ENCODE assay signal across 22 cellular contexts in the genomic region with DNA sequence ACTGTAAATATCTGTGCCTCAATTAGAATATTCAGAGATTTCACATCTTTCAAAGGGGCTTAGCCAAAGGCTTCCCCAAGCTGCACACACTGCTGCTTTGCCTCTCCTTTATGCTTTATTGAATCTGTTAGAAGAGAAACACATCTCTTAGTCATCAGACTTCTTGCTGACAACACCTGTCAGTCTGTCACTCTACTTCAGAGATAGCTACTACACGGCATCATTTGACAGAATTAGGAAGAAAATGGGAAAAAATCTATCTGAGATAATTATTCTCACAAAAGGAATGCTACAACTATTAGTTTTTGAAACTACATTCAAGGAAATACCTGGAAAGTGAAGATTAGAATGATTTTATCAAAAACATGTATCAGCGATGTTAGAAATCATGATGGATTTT.
"Had no signal": no experiment of that assay in that cellular context is flagged by ENCODE, and none has a peak within 500 bp of the region (broad histone marks: within the 10 kb centered on the region; RNA-seq: fewer than 3 reads in every experiment).

No MANE protein-coding gene starts in this region.

- H3K4me1 ChIP-seq: esophagus muscularis mucosa, gastrocnemius medialis, neural progenitor cell, parathyroid adenoma, psoas muscle, right lobe of liver, spleen, tibial artery, upper lobe of left lung, uterus had no signal

- H3K36me3 ChIP-seq: esophagus muscularis mucosa, gastrocnemius medialis, neural progenitor cell, right lobe of liver, spleen, tibial artery, upper lobe of left lung, uterus had no signal

- H3K27me3 ChIP-seq: esophagus muscularis mucosa, gastrocnemius medialis, neural progenitor cell, right lobe of liver, spleen, tibial artery, upper lobe of left lung, uterus had no signal

- DNase-seq: effector memory CD4-positive, alpha-beta T cell; gastrocnemius medialis; islet precursor cell; mammary epithelial cell; naive thymus-derived CD8-positive, alpha-beta T cell; occipital lobe; psoas muscle; right lobe of liver; spleen; stimulated activated CD4-positive, alpha-beta T cell treated with anti-CD3 and anti-CD28 coated beads, Interleukin-15, amount 100 ng/mL, for 24 hours; stimulated activated CD4-positive, alpha-beta T cell treated with anti-CD3 and anti-CD28 coated beads, Interleukin-1b, Interleukin-23, amount 100 ng/mL, for 48 hours; stimulated activated CD4-positive, alpha-beta T cell treated with anti-CD3 and anti-CD28 coated beads, Interleukin-4, amount 100 ng/mL, for 24 hours; tibial artery; upper lobe of left lung; uterus had no signal

- H3K9me3 ChIP-seq: esophagus muscularis mucosa, gastrocnemius medialis, right lobe of liver, tibial artery, upper lobe of left lung, uterus had no signal

- H3K27ac ChIP-seq: epithelial cell of prostate, esophagus muscularis mucosa, gastrocnemius medialis, neural progenitor cell, parathyroid adenoma, psoas muscle, right lobe of liver, spleen, tibial artery, upper lobe of left lung, uterus had no signal

- H3K4me1 Mint-ChIP-seq: naive thymus-derived CD8-positive, alpha-beta T cell; stimulated activated memory B cell treated with anti-CD40 and anti-IgM and Interleukin-4, amounts not matched to agents 10 μg/mL and 1 μg/mL and 100 μg/mL, for 72 hours had no signal

- H3K27ac Mint-ChIP-seq: naive thymus-derived CD8-positive, alpha-beta T cell; neural progenitor cell; stimulated activated memory B cell treated with anti-CD40 and anti-IgM and Interleukin-4, amounts not matched to agents 10 μg/mL and 1 μg/mL and 100 μg/mL, for 72 hours; stimulated activated naive CD8-positive, alpha-beta T cell treated with anti-CD3 and anti-CD28 coated beads, Interleukin-15, Interleukin-2, amounts not matched to agents 100 ng/mL and 50 ng/mL, for 24 hours had no signal

- H3K4me3 ChIP-seq: esophagus muscularis mucosa, gastrocnemius medialis, neural progenitor cell, psoas muscle, right lobe of liver, spleen, tibial artery, upper lobe of left lung, uterus had no signal

- ATAC-seq: gastrocnemius medialis; left lobe of liver; naive thymus-derived CD8-positive, alpha-beta T cell; psoas muscle; right lobe of liver; stimulated activated memory B cell treated with anti-CD40 and anti-IgM and Interleukin-4, amounts not matched to agents 10 μg/mL and 1 μg/mL and 100 μg/mL, for 72 hours had no signal

- H3K27me3 Mint-ChIP-seq: naive thymus-derived CD8-positive, alpha-beta T cell; stimulated activated memory B cell treated with anti-CD40 and anti-IgM and Interleukin-4, amounts not matched to agents 10 μg/mL and 1 μg/mL and 100 μg/mL, for 72 hours; stimulated activated naive CD8-positive, alpha-beta T cell treated with anti-CD3 and anti-CD28 coated beads, Interleukin-15, Interleukin-2, amounts not matched to agents 100 ng/mL and 50 ng/mL, for 24 hours had no signal

- H3K36me3 Mint-ChIP-seq: naive thymus-derived CD8-positive, alpha-beta T cell; neural progenitor cell; stimulated activated memory B cell treated with anti-CD40 and anti-IgM and Interleukin-4, amounts not matched to agents 10 μg/mL and 1 μg/mL and 100 μg/mL, for 72 hours had no signal

- H3K4me3 Mint-ChIP-seq: naive thymus-derived CD8-positive, alpha-beta T cell; neural progenitor cell; stimulated activated memory B cell treated with anti-CD40 and anti-IgM and Interleukin-4, amounts not matched to agents 10 μg/mL and 1 μg/mL and 100 μg/mL, for 72 hours; stimulated activated naive CD8-positive, alpha-beta T cell treated with anti-CD3 and anti-CD28 coated beads, Interleukin-15, Interleukin-2, amounts not matched to agents 100 ng/mL and 50 ng/mL, for 24 hours had no signal
